Comparison of ENCODE assay signal across 11 cellular contexts in genomic region chr2:46979611-46980010, GRCh38. TPM values are rescaled to one million over a fixed set of nuclear protein-coding genes. Genes with fewer than 3 reads are reported as not detected.
A peak's percentile ranks its signal among the peaks of the same experiment; 100 is the strongest.
DNase-seq lines count a peak whose midpoint lies in the region; ATAC-seq and TF ChIP-seq lines count a peak whose summit lies in the region.
"Had no signal": no experiment of that assay in that cellular context is flagged by ENCODE, and none has a peak within 500 bp of the region (broad histone marks: within the 10 kb centered on the region; RNA-seq: fewer than 3 reads in every experiment).

No MANE protein-coding gene starts in this region.

- no peak overlapping the region for H2BK15ac ChIP-seq in mesenchymal stem cell (ENCODE audit: low read depth, poor library complexity, severe bottlenecking)

- peaks cover 58 to 82% of the 10 kb centered on the region in 2 experiments for H3K36me3 ChIP-seq in mesenchymal stem cell (ENCODE audit: control insufficient read depth in 1 of 2, insufficient read depth in 2 of 2, low read depth in 1 of 2, low read length in 2 of 2)

- H3K27me3 ChIP-seq in mesenchymal stem cell (ENCODE audit: control insufficient read depth in 1 of 2, insufficient read depth in 1 of 2, low read length in 2 of 2): no peaks in the 10 kb centered on the region
- H3K27me3 ChIP-seq: cardiac muscle cell had no signal

- H3K4me3 Mint-ChIP-seq in CD14-positive monocyte: peak overlapping the region; percentile 56 to 69
- H3K4me3 Mint-ChIP-seq in activated T-cell treated with anti-CD3 and anti-CD28 coated beads, Interleukin-2, amount 50 U/mL, for 24 hours: peak overlapping the region; percentile 51

- no peak overlapping the region for H2AK5ac ChIP-seq in mesenchymal stem cell (ENCODE audit: low read length, severe bottlenecking)

- H2BK12ac ChIP-seq in mesenchymal stem cell (ENCODE audit: low read length in 2 of 2): peak overlapping the region in 1 of 2 experiments; percentile 57

- no peak overlapping the region for H3K9ac ChIP-seq in mesenchymal stem cell (ENCODE audit: low read length)

- peak overlapping the region; percentile 20 for H4K91ac ChIP-seq in mesenchymal stem cell (ENCODE audit: low read length)

- peak overlapping the region; percentile 93 to 100 (median 99) for H3K27ac Mint-ChIP-seq in CD14-positive monocyte
- peak overlapping the region; percentile 91 for H3K27ac Mint-ChIP-seq in activated T-cell treated with anti-CD3 and anti-CD28 coated beads, Interleukin-2, amount 50 U/mL, for 24 hours

- no peak overlapping the region for H3K4me2 ChIP-seq in mesenchymal stem cell (ENCODE audit: low read length, poor library complexity, severe bottlenecking)

- H3K36me3 Mint-ChIP-seq in CD14-positive monocyte: peaks cover 70 to 87% of the 10 kb centered on the region in 2 donors
- peaks cover 91% of the 10 kb centered on the region for H3K36me3 Mint-ChIP-seq in activated T-cell treated with anti-CD3 and anti-CD28 coated beads, Interleukin-2, amount 50 U/mL, for 24 hours (ENCODE audit: low read depth)

- peaks cover 0 to 6% (median 1%) of the 10 kb centered on the region in 3 donors for H3K27me3 Mint-ChIP-seq in CD14-positive monocyte (ENCODE audit: low read depth in 3 of 3)
- H3K27me3 Mint-ChIP-seq in activated T-cell treated with anti-CD3 and anti-CD28 coated beads, Interleukin-2, amount 50 U/mL, for 24 hours: no peaks in the 10 kb centered on the region

- H3K27ac ChIP-seq in mesenchymal stem cell (ENCODE audit: low read length, poor library complexity, severe bottlenecking): no peak overlapping the region
- H3K27ac ChIP-seq: cardiac muscle cell had no signal

- no peak overlapping the region for H2BK5ac ChIP-seq in mesenchymal stem cell (ENCODE audit: low read depth, low read length, poor library complexity, severe bottlenecking)

- H3K4me3 ChIP-seq in mesenchymal stem cell (ENCODE audit: insufficient read depth in 1 of 2, low read depth in 1 of 2, low read length in 2 of 2): no peak overlapping the region
- H3K4me3 ChIP-seq: cardiac muscle cell had no signal

- peak overlapping the region in 1 of 2 experiments; percentile 69 for H3K14ac ChIP-seq in mesenchymal stem cell (ENCODE audit: low read length in 2 of 2)

- no peak overlapping the region for H3K4ac ChIP-seq in mesenchymal stem cell (ENCODE audit: low read depth in 1 of 2, low read length in 2 of 2)

- intact Hi-C loops in CD14-positive monocyte (cut with micrococcal nuclease): loop anchor here in 1 of 2 donors (5.0 kb wide), 1 partner anchor 93 kb away; no protein-coding TSS in a partner anchor

- no peak overlapping the region for H2AFZ ChIP-seq in mesenchymal stem cell (ENCODE audit: low read depth, low read length)

- DNase-seq in CD14-positive monocyte (ENCODE audit: low spot score) (peak; percentile 89), mesenchymal stem cell (no peak), iPS-NIHi7 (ENCODE audit: extremely low spot score) (no peak), left lobe of liver (ENCODE audit: low spot score) (no peak)
- DNase-seq in activated T-cell treated with anti-CD3 and anti-CD28 coated beads, Interleukin-2, amount 50 U/mL, for 24 hours: no peak
- DNase-seq: NCI-H1105 treated with DMSO at 0.1 percent for 48 hours, retina had no signal

- peaks cover 46% of the 10 kb centered on the region for H3K79me1 ChIP-seq in mesenchymal stem cell (replicated peaks; ENCODE audit: low read length, poor library complexity, severe bottlenecking)

- no peak overlapping the region for H3K23ac ChIP-seq in mesenchymal stem cell (ENCODE audit: low read length in 2 of 2)

- H2BK120ac ChIP-seq in mesenchymal stem cell (ENCODE audit: low read depth, low read length): no peak overlapping the region

- no peak overlapping the region for H4K8ac ChIP-seq in mesenchymal stem cell (ENCODE audit: low read length)

- TF ChIP-seq CTCF in CD14-positive monocyte (IDR thresholded peaks at IDR 0.05): no peak

- peaks cover 90% of the 10 kb centered on the region for H3K4me1 Mint-ChIP-seq in CD14-positive monocyte
- peaks cover 61% of the 10 kb centered on the region for H3K4me1 Mint-ChIP-seq in activated T-cell treated with anti-CD3 and anti-CD28 coated beads, Interleukin-2, amount 50 U/mL, for 24 hours (ENCODE audit: low read depth)

- no peaks in the 10 kb centered on the region for H3K9me3 ChIP-seq in mesenchymal stem cell (ENCODE audit: control insufficient read depth, low read length)

- no peaks in the 10 kb centered on the region for H3K9me3 Mint-ChIP-seq in CD14-positive monocyte
- H3K9me3 Mint-ChIP-seq in activated T-cell treated with anti-CD3 and anti-CD28 coated beads, Interleukin-2, amount 50 U/mL, for 24 hours: no peaks in the 10 kb centered on the region

- H3K18ac ChIP-seq in mesenchymal stem cell (ENCODE audit: low read depth in 1 of 2, low read length in 2 of 2): peak overlapping the region in 1 of 2 experiments; percentile 35

- ATAC-seq in HG03442 (IDR thresholded peaks at IDR 0.05; ENCODE audit: unreplicated experiment) (peak; percentile 24), HG03565 (IDR thresholded peaks at IDR 0.05; ENCODE audit: unreplicated experiment) (no peak), left lobe of liver (no peak), GM21447 (IDR thresholded peaks at IDR 0.05; ENCODE audit: unreplicated experiment) (no peak)

- H3K4me1 ChIP-seq in mesenchymal stem cell (ENCODE audit: control insufficient read depth, insufficient read depth, low read depth, low read length): peaks cover 19% of the 10 kb centered on the region

- WGBS in mesenchymal stem cell: 92% methylated on average over 13 of the region's 13 CpGs

RNA-seq across cellular contexts. Expression of gene TTC7A, which starts 38.6 kb away (rescaled TPM):
- 10 to 100 TPM; 43.2 to 52.5 TPM for polyA plus RNA-seq in CD14-positive monocyte
- 9.8 TPM for polyA plus RNA-seq in mesenchymal stem cell (2013, experiment 1 of 2)
- 9.3 TPM for polyA plus RNA-seq in mesenchymal stem cell (2013, experiment 2 of 2)
- total RNA-seq in left lobe of liver: 15.7 TPM
